Comparison of ENCODE assay signal across 12 cellular contexts in the genomic region with DNA sequence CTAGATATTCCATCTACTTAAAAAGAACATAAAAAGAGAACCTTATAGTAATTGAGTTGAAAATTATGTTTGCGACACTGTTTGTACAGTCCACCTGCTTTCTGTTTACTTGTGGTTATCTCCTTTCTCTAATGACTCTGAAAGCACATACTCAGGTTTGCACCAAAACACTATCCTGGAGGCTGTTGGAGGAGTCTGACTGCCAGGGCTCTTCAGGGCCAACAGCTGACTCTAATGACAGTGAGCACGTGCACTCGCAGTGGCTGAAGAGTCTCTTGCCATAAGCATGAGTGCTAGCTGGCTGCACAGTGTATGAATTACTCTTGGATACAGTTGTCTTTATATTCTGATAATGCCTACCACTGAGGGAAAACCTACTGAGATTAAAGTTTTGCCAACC. TPM values are rescaled to one million over a fixed set of nuclear protein-coding genes. Genes with fewer than 3 reads are reported as not detected.
DNase-seq lines count a peak whose midpoint lies in the region; ATAC-seq and TF ChIP-seq lines count a peak whose summit lies in the region.
"Had no signal": no experiment of that assay in that cellular context is flagged by ENCODE, and none has a peak within 500 bp of the region (broad histone marks: within the 10 kb centered on the region; RNA-seq: fewer than 3 reads in every experiment).

No MANE protein-coding gene starts in this region.

- peaks cover 38% of the 10 kb centered on the region for H3K4me1 Mint-ChIP-seq in mesothelial cell of epicardium
- H3K4me1 Mint-ChIP-seq: naive B cell had no signal

- H3K36me3 Mint-ChIP-seq in mesothelial cell of epicardium: no peaks in the 10 kb centered on the region
- H3K36me3 Mint-ChIP-seq: stimulated activated effector memory CD8-positive, alpha-beta T cell treated with anti-CD3 and anti-CD28 coated beads, Interleukin-12 subunit alpha, Interleukin-12 subunit beta, amount 100 ng/mL, for 72 hours had no signal

- H3K36me3 ChIP-seq in SJCRH30: no peaks in the 10 kb centered on the region
- H3K36me3 ChIP-seq: BLaER1 had no signal

- H3K27ac ChIP-seq in SJCRH30: no peak overlapping the region
- H3K27ac ChIP-seq: BLaER1 had no signal

- H3K4me1 ChIP-seq in SJCRH30: peaks cover 34% of the 10 kb centered on the region
- H3K4me1 ChIP-seq: BLaER1 had no signal

- TF ChIP-seq CTCF in mesothelial cell of epicardium (IDR thresholded peaks at IDR 0.05; ENCODE audit: unreplicated experiment): no peak

- no peak overlapping the region for H3K4me3 ChIP-seq in SJCRH30
- H3K4me3 ChIP-seq: BLaER1 had no signal

- no peaks in the 10 kb centered on the region for H3K27me3 ChIP-seq in SJCRH30
- H3K27me3 ChIP-seq: BLaER1 had no signal

- peaks cover 13% of the 10 kb centered on the region for H3K9me3 ChIP-seq in SJCRH30 (replicated peaks)
- H3K9me3 ChIP-seq: BLaER1 had no signal

- no peak overlapping the region for H3K27ac Mint-ChIP-seq in mesothelial cell of epicardium
- H3K27ac Mint-ChIP-seq: activated CD8-positive, alpha-beta T cell treated with anti-CD3 and anti-CD28 coated beads, Interleukin-2, amount 10 ng/mL, durations not matched to agents 7 days and 5 days; stimulated activated effector memory CD8-positive, alpha-beta T cell treated with anti-CD3 and anti-CD28 coated beads, Interleukin-12 subunit alpha, Interleukin-12 subunit beta, amount 100 ng/mL, for 72 hours had no signal

- no peaks in the 10 kb centered on the region for H3K9me3 Mint-ChIP-seq in mesothelial cell of epicardium

- H3K4me3 Mint-ChIP-seq in mesothelial cell of epicardium: no peak overlapping the region
- H3K4me3 Mint-ChIP-seq: activated CD8-positive, alpha-beta T cell treated with anti-CD3 and anti-CD28 coated beads, Interleukin-2, amount 10 ng/mL, durations not matched to agents 7 days and 5 days; naive B cell; stimulated activated effector memory CD8-positive, alpha-beta T cell treated with anti-CD3 and anti-CD28 coated beads, Interleukin-12 subunit alpha, Interleukin-12 subunit beta, amount 100 ng/mL, for 72 hours had no signal

- no peak for ATAC-seq in HG02642 (IDR thresholded peaks at IDR 0.05; ENCODE audit: poor library complexity, unreplicated experiment)
- ATAC-seq: activated CD8-positive, alpha-beta T cell treated with anti-CD3 and anti-CD28 coated beads, Interleukin-2, amount 10 ng/mL, durations not matched to agents 7 days and 5 days; stimulated activated effector memory CD8-positive, alpha-beta T cell treated with anti-CD3 and anti-CD28 coated beads, Interleukin-12 subunit alpha, Interleukin-12 subunit beta, amount 100 ng/mL, for 72 hours had no signal

- DNase-seq in DMS153 (lab: John Stamatoyannopoulos, UW): peak; percentile 99
- DNase-seq in NCI-H146 treated with DMSO at 0.1 percent for 48 hours (lab: John Stamatoyannopoulos, UW; ENCODE audit: unreplicated experiment): peak; percentile 79
- DNase-seq in SJCRH30: peak; percentile 72 to 81
- DNase-seq in myocyte (ENCODE audit: low read depth): peak; percentile 83
- DNase-seq in hippocampal formation (lab: John Stamatoyannopoulos, UW): no peak
- DNase-seq in GM19240 (ENCODE audit: insufficient read length, low spot score): no peak
- DNase-seq in mesothelial cell of epicardium (ENCODE audit: low spot score in 2 of 2, unreplicated experiment in 2 of 2): no peak
- DNase-seq: activated CD8-positive, alpha-beta T cell treated with anti-CD3 and anti-CD28 coated beads, Interleukin-2, amount 10 ng/mL, durations not matched to agents 7 days and 5 days; naive B cell had no signal

- H3K27me3 Mint-ChIP-seq in mesothelial cell of epicardium (ENCODE audit: low read depth): no peaks in the 10 kb centered on the region
- H3K27me3 Mint-ChIP-seq: naive B cell had no signal

RNA-seq across cellular contexts. Expression of gene GLS, which starts 16.7 kb away (rescaled TPM):
- 243 and 283 TPM in 2 replicates for total RNA-seq in SJCRH30 (2014; rRNA removed; shearing (Covaris generic))
- total RNA-seq in myocyte (229 and 252 TPM in 2 replicates), mesothelial cell of epicardium (185 to 192 TPM (median 190 TPM) in 3 replicates)
- polyA plus RNA-seq in myocyte (2012): 210 TPM

Comparison
In these comparisons a context has a peak if more than half of its experiments do, and no peak if none do; other contexts are left out.
1. DNase-seq: peak in DMS153 (single experiment), NCI-H146 treated with DMSO at 0.1 percent for 48 hours (single experiment), SJCRH30 (2 of 2) and myocyte (single experiment); none in hippocampal formation (0 of 2), GM19240 (single experiment) and mesothelial cell of epicardium (0 of 2).